ENCODE assay signal across 1 cellular context in genomic region chrX:9467751-9468150, GRCh38.
TF ChIP-seq lines count a peak whose summit lies in the region.

No MANE protein-coding gene starts in this region.

TF ChIP-seq in neural cell, 6 proteins besides CTCF, POLR2A, EP300 and RAD21:
- TF ChIP-seq MXI1 (conservative IDR thresholded peaks at IDR 0.05; ENCODE audit: poor library complexity, severe bottlenecking): no peak
- TF ChIP-seq, protein P1, sequence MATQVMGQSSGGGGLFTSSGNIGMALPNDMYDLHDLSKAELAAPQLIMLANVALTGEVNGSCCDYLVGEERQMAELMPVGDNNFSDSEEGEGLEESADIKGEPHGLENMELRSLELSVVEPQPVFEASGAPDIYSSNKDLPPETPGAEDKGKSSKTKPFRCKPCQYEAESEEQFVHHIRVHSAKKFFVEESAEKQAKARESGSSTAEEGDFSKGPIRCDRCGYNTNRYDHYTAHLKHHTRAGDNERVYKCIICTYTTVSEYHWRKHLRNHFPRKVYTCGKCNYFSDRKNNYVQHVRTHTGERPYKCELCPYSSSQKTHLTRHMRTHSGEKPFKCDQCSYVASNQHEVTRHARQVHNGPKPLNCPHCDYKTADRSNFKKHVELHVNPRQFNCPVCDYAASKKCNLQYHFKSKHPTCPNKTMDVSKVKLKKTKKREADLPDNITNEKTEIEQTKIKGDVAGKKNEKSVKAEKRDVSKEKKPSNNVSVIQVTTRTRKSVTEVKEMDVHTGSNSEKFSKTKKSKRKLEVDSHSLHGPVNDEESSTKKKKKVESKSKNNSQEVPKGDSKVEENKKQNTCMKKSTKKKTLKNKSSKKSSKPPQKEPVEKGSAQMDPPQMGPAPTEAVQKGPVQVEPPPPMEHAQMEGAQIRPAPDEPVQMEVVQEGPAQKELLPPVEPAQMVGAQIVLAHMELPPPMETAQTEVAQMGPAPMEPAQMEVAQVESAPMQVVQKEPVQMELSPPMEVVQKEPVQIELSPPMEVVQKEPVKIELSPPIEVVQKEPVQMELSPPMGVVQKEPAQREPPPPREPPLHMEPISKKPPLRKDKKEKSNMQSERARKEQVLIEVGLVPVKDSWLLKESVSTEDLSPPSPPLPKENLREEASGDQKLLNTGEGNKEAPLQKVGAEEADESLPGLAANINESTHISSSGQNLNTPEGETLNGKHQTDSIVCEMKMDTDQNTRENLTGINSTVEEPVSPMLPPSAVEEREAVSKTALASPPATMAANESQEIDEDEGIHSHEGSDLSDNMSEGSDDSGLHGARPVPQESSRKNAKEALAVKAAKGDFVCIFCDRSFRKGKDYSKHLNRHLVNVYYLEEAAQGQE (IDR thresholded peaks at IDR 0.05; ENCODE audit: borderline replicate concordance): no peak
- no peak for TF ChIP-seq EZH2 (IDR thresholded peaks at IDR 0.05; ENCODE audit: borderline replicate concordance, insufficient read depth, low read length, poor library complexity, severe bottlenecking)
- no peak for TF ChIP-seq POLR2AphosphoS5 (IDR thresholded peaks at IDR 0.05)
- no peak for TF ChIP-seq TAF1 (IDR thresholded peaks at IDR 0.05; ENCODE audit: low read depth)
- TF ChIP-seq SMC3 (conservative IDR thresholded peaks at IDR 0.05; ENCODE audit: poor library complexity): no peak
